In genomic region chr14:29353473-29353872, GRCh38 we compare ENCODE assay signal across 19 cellular contexts.
"Had no signal": no experiment of that assay in that cellular context is flagged by ENCODE, and none has a peak within 500 bp of the region (broad histone marks: within the 10 kb centered on the region; RNA-seq: fewer than 3 reads in every experiment).

No MANE protein-coding gene starts in this region.

- H3K9me3 ChIP-seq: SJSA1 had no signal

- H3K4me1 ChIP-seq: SJSA1 had no signal

- FAIRE-seq: K562, RCC 7860 had no signal

- H3K4me3 ChIP-seq: K562, SJSA1, SK-N-MC had no signal

- H3K27me3 ChIP-seq: SJSA1 had no signal

- DNase-seq: Kasumi-1, MM.1S, NCI-H1092 treated with DMSO at 0.1 percent for 48 hours, NCI-H1436, NCI-H1930, NCI-H2081, NCI-H2107, NCI-H2227 treated with DMSO at 0.1 percent for 48 hours, NCI-H510A treated with DMSO at 0.1 percent for 48 hours, NCI-H526, NCI-H774, Right ventricle myocardium superior, RPMI8226, SIG-M5 had no signal

- H3K4me2 ChIP-seq: KMS-11 had no signal

- H3K27ac ChIP-seq: KMS-11, SJSA1, SK-N-MC had no signal

- H3K9ac ChIP-seq: KMS-11 had no signal

- H3K36me3 ChIP-seq: SJSA1 had no signal

- ATAC-seq: K562 had no signal
